ENCODE assay signal across 10 cellular contexts in the genomic region with DNA sequence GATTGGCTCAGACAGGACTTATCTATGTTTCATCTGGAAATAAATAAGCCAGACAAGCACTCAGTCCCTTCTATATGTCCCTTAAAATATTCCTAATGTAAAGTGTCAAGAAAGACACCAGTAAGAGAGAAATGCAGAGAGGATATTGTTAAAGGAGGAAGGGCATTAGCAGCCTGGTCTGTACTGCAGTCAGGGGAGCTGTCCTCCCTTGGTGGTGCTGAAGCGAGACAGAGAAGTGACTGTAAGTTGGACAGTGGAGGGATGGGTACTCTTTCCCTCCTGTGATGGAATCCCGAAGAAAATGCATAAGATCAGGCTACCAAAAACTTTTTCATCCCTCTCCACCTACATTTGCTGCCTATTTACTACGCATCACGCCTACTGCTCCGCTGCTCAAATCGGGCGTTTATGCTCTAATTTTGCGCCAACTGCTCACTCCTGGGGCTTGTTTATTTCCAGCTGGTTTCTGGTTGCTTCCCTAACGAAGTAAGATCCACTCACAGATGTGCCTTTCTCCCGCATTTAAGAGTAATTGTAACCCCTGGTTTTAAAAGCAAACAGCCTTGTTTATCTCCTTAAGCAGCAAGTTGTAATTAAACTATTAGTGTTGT. TPM values are rescaled to one million over a fixed set of nuclear protein-coding genes. Genes with fewer than 3 reads are reported as not detected.
DNase-seq lines count a peak whose midpoint lies in the region; ATAC-seq and TF ChIP-seq lines count a peak whose summit lies in the region.
"Had no signal": no experiment of that assay in that cellular context is flagged by ENCODE, and none has a peak within 500 bp of the region (broad histone marks: within the 10 kb centered on the region; RNA-seq: fewer than 3 reads in every experiment).

No MANE protein-coding gene starts in this region.

- no peak overlapping the region for H3K27ac ChIP-seq in gastroesophageal sphincter
- H3K27ac ChIP-seq: upper lobe of left lung had no signal

- peaks cover 2 to 20% (median 6%) of the 10 kb centered on the region in 7 donors for H3K9me3 Mint-ChIP-seq in naive B cell

- peaks cover 0 to 10% of the 10 kb centered on the region in 2 donors for H3K36me3 Mint-ChIP-seq in naive B cell
- H3K36me3 Mint-ChIP-seq: T-cell had no signal

- peaks cover 49 to 61% (median 61%) of the 10 kb centered on the region in 3 donors for H3K27me3 Mint-ChIP-seq in naive B cell

- H3K4me3 ChIP-seq in gastroesophageal sphincter: no peak overlapping the region
- H3K4me3 ChIP-seq: upper lobe of left lung had no signal

- 29 to 37% methylated on average over 10 of the region's 10 CpGs for WGBS in gastroesophageal sphincter (ENCODE audit: low coverage in 1 of 2), 2 donors

- peaks cover 67% of the 10 kb centered on the region for H3K27me3 ChIP-seq in gastroesophageal sphincter

- ATAC-seq in naive B cell (ENCODE audit: low read depth in 2 of 2) (no peak), gastroesophageal sphincter (no peak)
- ATAC-seq: T-cell had no signal

- TF ChIP-seq CTCF in gastroesophageal sphincter (IDR thresholded peaks at IDR 0.05): no peak

- TF ChIP-seq POLR2A in gastroesophageal sphincter (IDR thresholded peaks at IDR 0.05): no peak

- peaks cover 0 to 14% (median 3%) of the 10 kb centered on the region in 3 donors for H3K4me1 ChIP-seq in gastroesophageal sphincter

- DNase-seq in activated T-cell treated with anti-CD3 and anti-CD28 coated beads for 48 hours (ENCODE audit: low read depth) (peak; percentile 5), SK-MEL-5 (ENCODE audit: low read depth, low spot score) (peak; percentile 47), ecto neural progenitor cell (ENCODE audit: low spot score) (peak; percentile 78), naive B cell (peak; percentile 3), NCI-H748 (lab: John Stamatoyannopoulos, UW; ENCODE audit: unreplicated experiment) (no peak), NCI-H146 (lab: John Stamatoyannopoulos, UW) (no peak)
- DNase-seq in activated T-cell treated with anti-CD3 and anti-CD28 coated beads, Interleukin-2, amount 50 U/mL, for 1 hour: no peak
- DNase-seq: upper lobe of left lung had no signal

- H3K4me3 Mint-ChIP-seq in naive B cell: no peak overlapping the region

- H3K4me1 Mint-ChIP-seq in naive B cell: peaks cover 0 to 8% (median 0%) of the 10 kb centered on the region in 3 donors

- in situ Hi-C loops in SK-MEL-5 (cut with HindIII; ENCODE audit: low pct_unique_long_range_greater_than_20kb, low sequenced_read_pairs): no loop called here

- no peaks in the 10 kb centered on the region for H3K9me3 ChIP-seq in gastroesophageal sphincter
- H3K9me3 ChIP-seq: upper lobe of left lung had no signal

- H3K27ac Mint-ChIP-seq in naive B cell: no peak overlapping the region
- H3K27ac Mint-ChIP-seq: T-cell had no signal

- TF ChIP-seq EP300 in gastroesophageal sphincter (IDR thresholded peaks at IDR 0.05): no peak

- H3K36me3 ChIP-seq in gastroesophageal sphincter: no peaks in the 10 kb centered on the region
- H3K36me3 ChIP-seq: upper lobe of left lung had no signal

RNA-seq across cellular contexts. Expression of a gene that starts 35.2 kb away (rescaled TPM):
- 2.8 and 2.9 TPM in 2 replicates for total RNA-seq in SK-MEL-5 (2014; rRNA removed; shearing (Covaris generic))
- 0.67 and 2.1 TPM in 2 replicates for polyA plus RNA-seq in SK-MEL-5 (2015; cell fraction: cytosol; rRNA removed)
- 1.3 and 1.7 TPM in 2 replicates for polyA plus RNA-seq in SK-MEL-5 (2015; cell fraction: nucleus; rRNA removed)
- polyA plus RNA-seq in naive B cell (ENCODE audit: low read depth in 6 of 6): 100 to 1,000 TPM in 2 of 6 donors, 10 to 100 TPM in 4; 61.4 to 110 (median 75.1) TPM
- 10 to 100 TPM in 1 of 4 donors, 1 to 10 TPM in 2, under 1 TPM in 1; 0.20 to 27.3 (median 2.2) TPM for total RNA-seq in gastroesophageal sphincter

Comparison
In these comparisons a context has a peak if more than half of its experiments do, and no peak if none do; other contexts are left out.
1. DNase-seq: peak in activated T-cell treated with anti-CD3 and anti-CD28 coated beads for 48 hours (single experiment), SK-MEL-5 (single experiment), ecto neural progenitor cell (single experiment) and naive B cell (single experiment); none in activated T-cell treated with anti-CD3 and anti-CD28 coated beads, Interleukin-2, amount 50 U/mL, for 1 hour (single experiment), NCI-H748 (single experiment) and NCI-H146 (single experiment).